Comparison of ENCODE assay signal across 9 cellular contexts in the genomic region with DNA sequence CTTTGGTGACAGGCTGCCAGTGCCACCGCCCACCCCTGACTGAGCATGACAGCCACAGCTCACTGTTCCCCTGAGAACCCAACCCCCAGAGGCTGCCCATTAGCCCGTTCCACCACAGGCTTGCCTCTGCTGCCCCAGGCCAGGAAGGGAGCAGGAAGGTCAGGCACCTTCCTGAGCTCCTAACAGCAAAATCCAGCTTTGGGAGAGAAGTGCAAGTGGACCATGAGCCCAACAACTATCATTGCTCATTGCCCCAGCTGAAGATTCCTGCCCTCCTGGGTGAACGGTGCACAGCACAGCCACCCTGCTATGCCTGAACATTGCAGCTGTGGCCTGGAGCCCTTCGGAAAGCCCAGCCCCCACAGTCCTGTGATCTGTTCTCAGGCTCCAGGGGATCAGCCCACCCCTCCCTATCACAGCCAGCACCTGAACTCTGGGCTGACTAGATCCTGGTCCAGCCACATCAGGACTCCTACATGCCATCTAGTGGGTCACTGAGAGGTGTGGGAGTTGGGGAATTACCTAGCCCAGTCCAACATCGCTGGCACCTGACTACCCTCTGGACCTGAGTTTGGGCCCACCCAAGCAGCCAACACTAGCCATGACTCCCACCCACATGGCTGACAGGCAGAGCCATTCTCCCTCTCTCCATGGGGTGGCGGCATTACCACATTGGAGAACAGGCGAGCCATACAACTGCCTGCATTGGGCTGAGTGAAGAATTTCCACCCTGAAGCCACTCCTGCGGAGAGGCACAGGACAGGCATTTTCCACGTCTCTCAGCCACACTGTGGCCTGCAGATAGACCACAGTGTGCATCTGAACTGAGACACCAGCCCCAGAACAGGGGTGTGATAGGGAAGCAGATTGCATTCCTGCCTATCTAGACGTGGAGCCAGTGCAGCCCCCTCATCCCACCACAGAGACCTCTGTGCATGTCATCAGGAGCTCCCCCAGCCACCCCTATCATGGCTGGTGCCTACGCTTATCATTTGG. TPM values are rescaled to one million over a fixed set of nuclear protein-coding genes. Genes with fewer than 3 reads are reported as not detected.
DNase-seq lines count a peak whose midpoint lies in the region; ATAC-seq and TF ChIP-seq lines count a peak whose summit lies in the region.
"Had no signal": no experiment of that assay in that cellular context is flagged by ENCODE, and none has a peak within 500 bp of the region (broad histone marks: within the 10 kb centered on the region; RNA-seq: fewer than 3 reads in every experiment).

No MANE protein-coding gene starts in this region.

- no peaks in the 10 kb centered on the region for H3K27me3 Mint-ChIP-seq in CD8-positive, alpha-beta T cell (ENCODE audit: low read depth)

- no peaks in the 10 kb centered on the region for H3K4me1 ChIP-seq in CD8-positive, alpha-beta T cell (ENCODE audit: insufficient read depth, low read length)
- no peaks in the 10 kb centered on the region for H3K4me1 ChIP-seq in breast epithelium

- H3K27ac ChIP-seq in CD8-positive, alpha-beta T cell (ENCODE audit: low read depth, low read length), result no peak overlapping the region
- no peak overlapping the region for H3K27ac ChIP-seq in WERI-Rb-1
- no peak overlapping the region for H3K27ac ChIP-seq in breast epithelium

- peaks cover 75% of the 10 kb centered on the region for H3K36me3 Mint-ChIP-seq in CD8-positive, alpha-beta T cell

- peak in 6 of 7 experiments; percentile 38 to 76 (median 62) for DNase-seq in CD8-positive, alpha-beta T cell
- DNase-seq in GM20000 (ENCODE audit: low spot score) (peak; percentile 72), MG63 (peak; percentile 58), WERI-Rb-1 (peak; percentile 81), breast epithelium (ENCODE audit: low spot score in 2 of 2) (peak; percentile 67 to 68), inferior parietal cortex (ENCODE audit: extremely low spot score) (peak; percentile 88)
- peak; percentile 44 to 60 (median 60) for DNase-seq in stimulated activated CD4-positive, alpha-beta T cell treated with anti-CD3 and anti-CD28 coated beads, Interleukin-12 subunit alpha, Interleukin-12 subunit beta, amount 100 ng/mL, for 48 hours (ENCODE audit: low read depth in 2 of 3, low spot score in 1 of 3)

- peaks cover 3% of the 10 kb centered on the region for H3K9me3 Mint-ChIP-seq in CD8-positive, alpha-beta T cell

- no peak overlapping the region for H3K4me3 Mint-ChIP-seq in CD8-positive, alpha-beta T cell

- H3K9me3 ChIP-seq in CD8-positive, alpha-beta T cell (ENCODE audit: low read length), result no peaks in the 10 kb centered on the region
- no peaks in the 10 kb centered on the region for H3K9me3 ChIP-seq in MG63
- H3K9me3 ChIP-seq in WERI-Rb-1 (ENCODE audit: severe bottlenecking), result peaks cover 3% of the 10 kb centered on the region
- H3K9me3 ChIP-seq in breast epithelium, result no peaks in the 10 kb centered on the region

- H3K27me3 ChIP-seq in CD8-positive, alpha-beta T cell (ENCODE audit: insufficient read depth, low read length), result no peaks in the 10 kb centered on the region
- H3K27me3 ChIP-seq in MG63, result no peaks in the 10 kb centered on the region
- no peaks in the 10 kb centered on the region for H3K27me3 ChIP-seq in WERI-Rb-1 (ENCODE audit: insufficient read depth, low read depth, severe bottlenecking)
- H3K27me3 ChIP-seq in breast epithelium, result no peaks in the 10 kb centered on the region

- peaks cover 4% of the 10 kb centered on the region for H3K36me3 ChIP-seq in CD8-positive, alpha-beta T cell (ENCODE audit: insufficient read depth, low read length)
- H3K36me3 ChIP-seq in MG63 (no peaks in the 10 kb centered on the region), WERI-Rb-1 (no peaks in the 10 kb centered on the region), breast epithelium (no peaks in the 10 kb centered on the region)

- no peak overlapping the region for H3K4me3 ChIP-seq in CD8-positive, alpha-beta T cell (ENCODE audit: low read depth, low read length)
- H3K4me3 ChIP-seq in MG63 (no peak overlapping the region), WERI-Rb-1 (ENCODE audit: low read depth, low read length) (no peak overlapping the region), breast epithelium (no peak overlapping the region)

- peak; percentile 88 for ATAC-seq in CD8-positive, alpha-beta T cell
- no peak for ATAC-seq in GM18870 (IDR thresholded peaks at IDR 0.05; ENCODE audit: unreplicated experiment)

- no peak for TF ChIP-seq POLR2A in breast epithelium (IDR thresholded peaks at IDR 0.05)

- peak; percentile 43 for TF ChIP-seq CTCF in CD8-positive, alpha-beta T cell (IDR thresholded peaks at IDR 0.05)
- TF ChIP-seq CTCF in GM20000 (IDR thresholded peaks at IDR 0.05; ENCODE audit: extremely low read depth, missing control alignments) (peak; percentile 94), WERI-Rb-1 (IDR thresholded peaks at IDR 0.05; ENCODE audit: low read depth, low read length) (peak; percentile 95), breast epithelium (IDR thresholded peaks at IDR 0.05) (peak; percentile 69 to 96 (median 94))

- peaks cover 14% of the 10 kb centered on the region for H3K4me1 Mint-ChIP-seq in CD8-positive, alpha-beta T cell (ENCODE audit: low read depth)

- CTCF ChIA-PET in CD8-positive, alpha-beta T cell (lab: Charles Lee), result interaction anchor here (0.6 to 1.8 kb wide), 12 partner anchors 8 to 302 kb away, joined by 3 to 9 read pairs (median 4); no protein-coding TSS in a partner anchor

- intact Hi-C loops in CD8-positive, alpha-beta T cell (cut with DNase I, micrococcal nuclease), result loop anchor here (1.0 to 10.0 kb wide), 2 partner anchors 97 to 336 kb away; no protein-coding TSS in a partner anchor
- intact Hi-C loops in breast epithelium (cut with DNase I; ENCODE audit: low total_unique reads), result no loop called here

- H3K27ac Mint-ChIP-seq in CD8-positive, alpha-beta T cell, result peak overlapping the region; percentile 32

- POLR2A ChIA-PET in CD8-positive, alpha-beta T cell (lab: Charles Lee), result no interaction called here

RNA-seq across cellular contexts. Expression of a gene that starts 58.4 kb away (rescaled TPM):
- total RNA-seq in CD8-positive, alpha-beta T cell, result not detected
- total RNA-seq in MG63 (2014; rRNA removed; shearing (Covaris generic); ENCODE audit: low replicate concordance), result not detected in 2 replicates
- under 1 TPM in 1 of 3 donors, not detected in 2; 0.15 TPM for total RNA-seq in breast epithelium
- total RNA-seq: T-helper 2 cell treated with Interferon-gamma antibody and Interleukin-4, amounts not matched to agents 100 ng/mL and 5 ng/mL, for 36 hours had no signal

Comparison
In these comparisons a context has a peak if more than half of its experiments do, and no peak if none do; other contexts are left out.
1. CTCF ChIP-seq: peak in every context shown above with its lines; median percentile 95 in WERI-Rb-1; 94 in GM20000; 94 in breast epithelium; 43 in CD8-positive, alpha-beta T cell.